10 cellular contexts compared by ENCODE assay signal in genomic region chr4:186069734-186070133, GRCh38. TPM values are rescaled to one million over a fixed set of nuclear protein-coding genes. Genes with fewer than 3 reads are reported as not detected.
DNase-seq lines count a peak whose midpoint lies in the region; ATAC-seq and TF ChIP-seq lines count a peak whose summit lies in the region.
"Had no signal": no experiment of that assay in that cellular context is flagged by ENCODE, and none has a peak within 500 bp of the region (broad histone marks: within the 10 kb centered on the region; RNA-seq: fewer than 3 reads in every experiment).

No MANE protein-coding gene starts in this region.

- peak overlapping the region; percentile 32 to 73 for H3K27ac ChIP-seq in breast epithelium
- H3K27ac ChIP-seq in liver (ENCODE audit: low read depth in 1 of 2, low read length in 2 of 2) = no peak overlapping the region

- peak overlapping the region; percentile 34 to 99 for H3K9ac ChIP-seq in liver (ENCODE audit: low read depth in 1 of 2, low read length in 2 of 2)

- H3K4me3 Mint-ChIP-seq in stimulated activated effector memory CD8-positive, alpha-beta T cell treated with anti-CD3 and anti-CD28 coated beads, Interleukin-12 subunit alpha, Interleukin-12 subunit beta, amount 100 ng/mL, for 72 hours = peak overlapping the region; percentile 55

- DNase-seq in HFF-Myc (ENCODE audit: extremely low read depth, low read depth) = no peak
- DNase-seq in breast epithelium (ENCODE audit: low spot score in 2 of 2) = no peak
- DNase-seq in stimulated activated effector memory CD8-positive, alpha-beta T cell treated with anti-CD3 and anti-CD28 coated beads, Interleukin-12 subunit alpha, Interleukin-12 subunit beta, amount 100 ng/mL, for 72 hours (ENCODE audit: low spot score in 2 of 2) = peak in 1 of 2 donors; percentile 43
- DNase-seq in iPS-NIHi11 (ENCODE audit: low spot score) = no peak
- no peak for DNase-seq in SW 1271 (lab: John Stamatoyannopoulos, UW)
- no peak for DNase-seq in HT-29 (ENCODE audit: low spot score)
- DNase-seq: cerebellar nuclear complex, NCI-H446 had no signal

- no peak for TF ChIP-seq RAD21 in liver (IDR thresholded peaks at IDR 0.05)

- H3K9me3 Mint-ChIP-seq in stimulated activated effector memory CD8-positive, alpha-beta T cell treated with anti-CD3 and anti-CD28 coated beads, Interleukin-12 subunit alpha, Interleukin-12 subunit beta, amount 100 ng/mL, for 72 hours = no peaks in the 10 kb centered on the region

- H3K27ac Mint-ChIP-seq in stimulated activated effector memory CD8-positive, alpha-beta T cell treated with anti-CD3 and anti-CD28 coated beads, Interleukin-12 subunit alpha, Interleukin-12 subunit beta, amount 100 ng/mL, for 72 hours = peak overlapping the region; percentile 35

- TF ChIP-seq CTCF in HFF-Myc (IDR thresholded peaks at IDR 0.05; ENCODE audit: low read depth, low read length, missing control alignments) = no peak
- no peak for TF ChIP-seq CTCF in breast epithelium (IDR thresholded peaks at IDR 0.05)
- no peak for TF ChIP-seq CTCF in liver (IDR thresholded peaks at IDR 0.05; ENCODE audit: low read depth, low read length, missing input control)

- no peaks in the 10 kb centered on the region for H3K27me3 ChIP-seq in breast epithelium
- H3K27me3 ChIP-seq in liver (ENCODE audit: control insufficient read depth in 4 of 4, insufficient read depth in 4 of 4, low read length in 3 of 4) = no peaks in the 10 kb centered on the region

- WGBS in liver = 53% methylated on average over 4 of the region's 4 CpGs

- peak overlapping the region; percentile 45; the same call in 1 of the 2 replicates for H3K4me3 ChIP-seq in HFF-Myc (replicated peaks; ENCODE audit: low read depth, low read length)
- peak overlapping the region; percentile 53 to 68 (median 59) for H3K4me3 ChIP-seq in breast epithelium
- H3K4me3 ChIP-seq in liver (ENCODE audit: low read depth in 1 of 3, low read length in 3 of 3) = peak overlapping the region; percentile 20 to 98 (median 62)

- H3K4me1 ChIP-seq in breast epithelium (no peaks in the 10 kb centered on the region), liver (ENCODE audit: control insufficient read depth in 4 of 4, insufficient read depth in 4 of 4, low read length in 3 of 4) (peaks cover 0 to 13% (median 8%) of the 10 kb centered on the region in 4 donors)

- intact Hi-C loops in breast epithelium (cut with DNase I; ENCODE audit: low total_unique reads) = no loop called here

- peaks cover 17% of the 10 kb centered on the region for H3K4me1 Mint-ChIP-seq in stimulated activated effector memory CD8-positive, alpha-beta T cell treated with anti-CD3 and anti-CD28 coated beads, Interleukin-12 subunit alpha, Interleukin-12 subunit beta, amount 100 ng/mL, for 72 hours

- no peaks in the 10 kb centered on the region for H3K9me3 ChIP-seq in breast epithelium
- no peaks in the 10 kb centered on the region for H3K9me3 ChIP-seq in liver (ENCODE audit: control insufficient read depth in 4 of 4, low read length in 3 of 4)

- no peak for ATAC-seq in stimulated activated effector memory CD8-positive, alpha-beta T cell treated with anti-CD3 and anti-CD28 coated beads, Interleukin-12 subunit alpha, Interleukin-12 subunit beta, amount 100 ng/mL, for 72 hours
- ATAC-seq in GM21526 (IDR thresholded peaks at IDR 0.05; ENCODE audit: low FRiP score, unreplicated experiment) = no peak

- H3K36me3 Mint-ChIP-seq in stimulated activated effector memory CD8-positive, alpha-beta T cell treated with anti-CD3 and anti-CD28 coated beads, Interleukin-12 subunit alpha, Interleukin-12 subunit beta, amount 100 ng/mL, for 72 hours = no peaks in the 10 kb centered on the region

- no peaks in the 10 kb centered on the region for H3K36me3 ChIP-seq in breast epithelium
- no peaks in the 10 kb centered on the region for H3K36me3 ChIP-seq in liver (ENCODE audit: control insufficient read depth in 4 of 4, insufficient read depth in 3 of 4, low read depth in 1 of 4, low read length in 3 of 4)

- no peak for TF ChIP-seq POLR2A in breast epithelium (IDR thresholded peaks at IDR 0.05)

TF ChIP-seq in liver, 16 proteins besides CTCF, POLR2A, EP300 and RAD21:
- TF ChIP-seq HNF4G (IDR thresholded peaks at IDR 0.05) = no peak
- TF ChIP-seq JUND (IDR thresholded peaks at IDR 0.05) = no peak
- no peak for TF ChIP-seq NR2F2 (IDR thresholded peaks at IDR 0.05)
- TF ChIP-seq FOXA2 (IDR thresholded peaks at IDR 0.05) = no peak
- no peak for TF ChIP-seq SP1 (IDR thresholded peaks at IDR 0.05)
- TF ChIP-seq REST (IDR thresholded peaks at IDR 0.05) = no peak
- no peak for TF ChIP-seq EGR1 (IDR thresholded peaks at IDR 0.05; ENCODE audit: low read depth in 2 of 2)
- no peak for TF ChIP-seq MAX (IDR thresholded peaks at IDR 0.05)
- TF ChIP-seq YY1 (IDR thresholded peaks at IDR 0.05) = no peak
- no peak for TF ChIP-seq ZBTB33 (IDR thresholded peaks at IDR 0.05)
- TF ChIP-seq TAF1 (conservative IDR thresholded peaks at IDR 0.05) = no peak
- no peak for TF ChIP-seq HNF4A (conservative IDR thresholded peaks at IDR 0.05)
- no peak for TF ChIP-seq ATF3 (IDR thresholded peaks at IDR 0.05)
- no peak for TF ChIP-seq GABPA (IDR thresholded peaks at IDR 0.05 in 1 of 2, conservative IDR thresholded peaks at IDR 0.05 in 1 of 2)
- TF ChIP-seq FOXA1 (IDR thresholded peaks at IDR 0.05) = no peak
- TF ChIP-seq RXRA (IDR thresholded peaks at IDR 0.05) = no peak

RNA-seq across cellular contexts. Expression of gene TLR3, which starts 0.8 kb away (rescaled TPM):
- total RNA-seq in breast epithelium (10 to 100 TPM in 1 of 3 donors, 1 to 10 TPM in 2; 4.3 to 13.9 (median 7.4) TPM), liver (1 to 10 TPM; 1.3 to 4.3 TPM)
- 1 to 10 TPM; 2.0 to 2.8 TPM for polyA plus RNA-seq in liver
- 1.9 and 2.3 TPM in 2 replicates for total RNA-seq in HT-29 (2014; rRNA removed; shearing (Covaris generic))

RNA-seq across cellular contexts. Expression of gene FAM149A, which starts 34.8 kb away (rescaled TPM):
- total RNA-seq in breast epithelium = 10 to 100 TPM in 1 of 3 donors, 1 to 10 TPM in 2; 7.9 to 22.9 (median 8.0) TPM
- total RNA-seq in liver = 10 to 100 TPM; 15.5 to 27.1 TPM
- polyA plus RNA-seq in liver = 10 to 100 TPM; 12.0 to 14.5 TPM
- total RNA-seq in HT-29 (2014; rRNA removed; shearing (Covaris generic)) = 24.1 and 26.6 TPM in 2 replicates

Comparison
In these comparisons a context has a peak if more than half of its experiments do, and no peak if none do; other contexts are left out.
1. H3K27ac ChIP-seq: peak in breast epithelium (2 of 2); none in liver (0 of 2).
2. Peak in every context shown above with its lines, with median percentiles within 50 percentile points of each other: H3K4me3 ChIP-seq.